Comparison of ENCODE assay signal across 1 cellular context in the genomic region with DNA sequence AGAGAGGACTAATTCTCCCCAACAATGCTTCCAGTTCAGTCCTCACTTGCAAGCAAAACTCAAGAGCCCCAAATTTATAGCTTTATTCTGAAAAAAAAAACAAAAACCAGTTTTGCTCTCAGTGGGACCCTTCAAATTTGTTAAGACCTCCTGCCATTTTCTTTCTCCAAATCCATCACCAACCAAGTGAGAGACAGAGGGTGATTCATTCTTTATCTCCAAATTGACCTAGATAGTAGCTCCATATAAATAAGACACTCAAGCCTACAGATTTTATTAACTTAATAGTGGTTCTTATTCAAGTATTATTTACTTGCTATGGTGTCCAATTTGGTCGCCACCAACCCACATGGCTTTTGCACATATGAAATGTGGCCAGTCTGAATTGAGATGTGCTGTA.
TF ChIP-seq lines count a peak whose summit lies in the region.

No MANE protein-coding gene starts in this region.

TF ChIP-seq in SK-N-SH, 30 proteins besides CTCF, POLR2A, EP300 and RAD21 (continued from another document):
- TF ChIP-seq, protein P1, sequence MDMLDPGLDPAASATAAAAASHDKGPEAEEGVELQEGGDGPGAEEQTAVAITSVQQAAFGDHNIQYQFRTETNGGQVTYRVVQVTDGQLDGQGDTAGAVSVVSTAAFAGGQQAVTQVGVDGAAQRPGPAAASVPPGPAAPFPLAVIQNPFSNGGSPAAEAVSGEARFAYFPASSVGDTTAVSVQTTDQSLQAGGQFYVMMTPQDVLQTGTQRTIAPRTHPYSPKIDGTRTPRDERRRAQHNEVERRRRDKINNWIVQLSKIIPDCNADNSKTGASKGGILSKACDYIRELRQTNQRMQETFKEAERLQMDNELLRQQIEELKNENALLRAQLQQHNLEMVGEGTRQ (IDR thresholded peaks at IDR 0.05; ENCODE audit: borderline replicate concordance, low read depth, low read length): no peak
